ENCODE assay signal across 31 cellular contexts in the genomic region with DNA sequence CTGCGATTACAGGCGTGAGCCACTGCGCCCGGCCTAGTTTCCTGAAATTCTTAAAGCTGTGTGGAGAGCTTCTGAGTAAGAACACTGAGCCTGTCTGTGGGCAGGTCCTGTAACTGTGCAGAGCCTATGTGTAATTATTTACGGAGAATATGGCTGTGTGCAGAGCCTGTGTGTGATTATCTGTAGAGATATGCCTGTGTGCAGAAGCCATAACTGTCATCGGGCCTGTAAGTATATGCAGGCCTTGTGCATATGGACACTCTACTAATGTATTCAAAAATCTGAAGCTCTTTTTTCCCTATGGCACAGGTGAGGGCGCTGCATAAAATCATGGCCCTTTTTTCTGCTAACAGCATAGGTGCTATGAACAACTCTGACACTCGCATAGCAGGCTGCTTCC. TPM values are rescaled to one million over a fixed set of nuclear protein-coding genes. Genes with fewer than 3 reads are reported as not detected.
DNase-seq lines count a peak whose midpoint lies in the region; ATAC-seq, FAIRE-seq and TF ChIP-seq lines count a peak whose summit lies in the region.
"Had no signal": no experiment of that assay in that cellular context is flagged by ENCODE, and none has a peak within 500 bp of the region (broad histone marks: within the 10 kb centered on the region; RNA-seq: fewer than 3 reads in every experiment).

A gene with protein sequence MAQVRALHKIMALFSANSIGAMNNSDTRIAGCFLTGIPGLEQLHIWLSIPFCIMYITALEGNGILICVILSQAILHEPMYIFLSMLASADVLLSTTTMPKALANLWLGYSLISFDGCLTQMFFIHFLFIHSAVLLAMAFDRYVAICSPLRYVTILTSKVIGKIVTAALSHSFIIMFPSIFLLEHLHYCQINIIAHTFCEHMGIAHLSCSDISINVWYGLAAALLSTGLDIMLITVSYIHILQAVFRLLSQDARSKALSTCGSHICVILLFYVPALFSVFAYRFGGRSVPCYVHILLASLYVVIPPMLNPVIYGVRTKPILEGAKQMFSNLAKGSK (plus strand): TSS at position 301 of the 400 bp plus-strand sequence. CDS start 0 bp downstream, at position 301.

- no peaks in the 10 kb centered on the region for H3K36me3 ChIP-seq in K562 (ENCODE audit: control insufficient read depth, insufficient read depth, low read length)
- no peaks in the 10 kb centered on the region for H3K36me3 ChIP-seq in neuronal stem cell (replicated peaks in 1 of 2; ENCODE audit: control insufficient read depth in 2 of 2, insufficient read depth in 2 of 2, low read length in 2 of 2)
- H3K36me3 ChIP-seq: BE2C, BLaER1 had no signal

- POLR2A ChIA-PET in K562 (lab: Yijun Ruan, JAX), result interaction anchor here (1.3 to 1.5 kb wide), 2 partner anchors 20 to 75 kb away, joined by 4 read pairs; no protein-coding TSS in a partner anchor

- H3K27ac ChIP-seq in K562 (ENCODE audit: extremely low read depth, low read depth, low read length), result no peak within 1 kb of the TSS
- H3K27ac ChIP-seq in neuronal stem cell (replicated peaks; ENCODE audit: low read length), result no peak within 1 kb of the TSS
- H3K27ac ChIP-seq: BLaER1 had no signal

- H3K9me3 ChIP-seq in K562 (replicated peaks; ENCODE audit: control insufficient read depth, insufficient read depth, low read depth, low read length), result no peaks in the 10 kb centered on the region
- H3K9me3 ChIP-seq in neuronal stem cell (replicated peaks in 1 of 2; ENCODE audit: control insufficient read depth in 2 of 2, insufficient read depth in 1 of 2, low read depth in 1 of 2, low read length in 2 of 2), result no peaks in the 10 kb centered on the region
- H3K9me3 ChIP-seq: BE2C, BLaER1 had no signal

- no peak within 1 kb of the TSS for H3K9ac ChIP-seq in K562 (ENCODE audit: insufficient read depth in 1 of 2, low read depth in 2 of 2, low read length in 2 of 2)
- no peak within 1 kb of the TSS for H3K9ac ChIP-seq in neuronal stem cell (ENCODE audit: low read depth, low read length, poor library complexity)
- H3K9ac ChIP-seq: BLaER1 had no signal

- ATAC-seq in K562, result peak; percentile 59
- no peak for ATAC-seq in activated CD4-positive, CD25-positive, alpha-beta regulatory T cell treated with anti-CD3 and anti-CD28 coated beads, Interleukin-2, amount 50 U/mL, for 24 hours

- H3K27me3 ChIP-seq in K562 (ENCODE audit: control insufficient read depth in 2 of 2, insufficient read depth in 2 of 2, low read length in 2 of 2) (no peaks in the 10 kb centered on the region), neuronal stem cell (ENCODE audit: control insufficient read depth in 3 of 3, insufficient read depth in 3 of 3, low read depth in 1 of 3, low read length in 3 of 3) (peaks cover 0 to 5% (median 0%) of the 10 kb centered on the region in 3 experiments)
- H3K27me3 ChIP-seq: BE2C, BLaER1 had no signal

- no peak for FAIRE-seq in K562 (lab: Jason Lieb, UNC)
- FAIRE-seq in frontal cortex (lab: Jason Lieb, UNC), result no peak
- FAIRE-seq: A204.1, GM12891, GM19239 had no signal

- H3K9me1 ChIP-seq in K562 (ENCODE audit: control insufficient read depth, insufficient read depth, low read length), result no peaks in the 10 kb centered on the region

- no peak within 1 kb of the TSS for H2AK5ac ChIP-seq in neuronal stem cell (ENCODE audit: low read depth, low read length)

- H3K4me3 ChIP-seq in K562 (no peak within 1 kb of the TSS), neuronal stem cell (ENCODE audit: low read length in 2 of 2) (peak within 1 kb of the TSS in 1 of 2 donors; percentile 54)
- H3K4me3 ChIP-seq: BLaER1 had no signal

- H4K91ac ChIP-seq in neuronal stem cell (ENCODE audit: low read depth, low read length, poor library complexity), result no peak within 1 kb of the TSS

- no peak for TF ChIP-seq EP300 in K562 (IDR thresholded peaks at IDR 0.05; ENCODE audit: low read length)

- H2AFZ ChIP-seq in K562 (ENCODE audit: low read depth, low read length), result peak within 1 kb of the TSS; percentile 27
- no peak within 1 kb of the TSS for H2AFZ ChIP-seq in neuronal stem cell (ENCODE audit: low read length)

- peak within 1 kb of the TSS; percentile 19; the same call in 1 of the 2 replicates for H3K4me2 ChIP-seq in K562 (ENCODE audit: insufficient read depth, low read length)
- H3K4me2 ChIP-seq in neuronal stem cell (ENCODE audit: insufficient read depth, low read length, poor library complexity, severe bottlenecking), result no peak within 1 kb of the TSS
- H3K4me2 ChIP-seq: BLaER1 had no signal

- no peak within 1 kb of the TSS for H3K18ac ChIP-seq in neuronal stem cell (ENCODE audit: low read length)

- H4K20me1 ChIP-seq in K562 (replicated peaks; ENCODE audit: control insufficient read depth, insufficient read depth, low read length), result no peaks in the 10 kb centered on the region
- H4K20me1 ChIP-seq: BLaER1 had no signal

- no peak for TF ChIP-seq POLR2A in K562 (conservative IDR thresholded peaks at IDR 0.05)

- peak; percentile 64 for DNase-seq in OCI-M1 (lab: John Stamatoyannopoulos, UW)
- no peak for DNase-seq in K562 (ENCODE audit: extremely low read depth in 1 of 4, low spot score in 3 of 4)
- DNase-seq in neuronal stem cell (ENCODE audit: low spot score), result no peak
- no peak for DNase-seq in medulla oblongata (ENCODE audit: extremely low spot score)
- no peak for DNase-seq in RPMI8226
- no peak for DNase-seq in frontal cortex (ENCODE audit: low spot score in 2 of 2)
- DNase-seq: 8988T; ACHN; BE2C; C1 segment of cervical spinal cord; CD4-positive, alpha-beta memory T cell; CD4-positive, CD25-positive, alpha-beta regulatory T cell; CD8-positive, alpha-beta memory T cell; COR-L47; DMS 273 treated with DMSO at 0.1 percent for 48 hours; DMS153; DMS53; DMS79; DND-41; EL; GDM1 had no signal

- BruUV-seq in K562 (replicated peaks; lab: Mats Ljungman, UMichigan), result no TSS peak

- H4K8ac ChIP-seq in neuronal stem cell (ENCODE audit: low read depth, low read length), result no peak within 1 kb of the TSS

- no peak within 1 kb of the TSS for H2BK5ac ChIP-seq in neuronal stem cell (ENCODE audit: low read length)

- H3K23ac ChIP-seq in neuronal stem cell (ENCODE audit: low read depth, low read length, poor library complexity), result no peak within 1 kb of the TSS

- CTCF ChIA-PET in K562 (lab: Yijun Ruan, JAX; ENCODE audit: low intra/inter-chr PET ratio), result no interaction called here

- H3K4me1 ChIP-seq in K562 (replicated peaks in 1 of 2; ENCODE audit: control insufficient read depth in 2 of 2, insufficient read depth in 2 of 2, low read length in 2 of 2) (peaks cover 11 to 13% of the 10 kb centered on the region in 2 experiments; a peak in 2 of 5 replicates), neuronal stem cell (ENCODE audit: control insufficient read depth in 2 of 2, insufficient read depth in 1 of 2, low read depth in 1 of 2, low read length in 2 of 2) (no peaks in the 10 kb centered on the region)
- H3K4me1 ChIP-seq: BE2C, BLaER1 had no signal

- no peak for TF ChIP-seq RAD21 in K562 (CRISPR knock-in tag; conservative IDR thresholded peaks at IDR 0.05 in 1 of 2, IDR thresholded peaks at IDR 0.05 in 1 of 2)

- H3K79me1 ChIP-seq in neuronal stem cell (ENCODE audit: low read depth, low read length), result no peaks in the 10 kb centered on the region

- H3K4ac ChIP-seq in neuronal stem cell (ENCODE audit: low read length), result no peak within 1 kb of the TSS

- in situ Hi-C loops in K562 (cut with MboI), result no loop called here

- intact Hi-C loops in K562 (cut with micrococcal nuclease), result no loop called here

- no peak for TF ChIP-seq CTCF in K562 (IDR thresholded peaks at IDR 0.05 in 2 of 3, conservative IDR thresholded peaks at IDR 0.05 in 1 of 3; ENCODE audit: insufficient read depth in 2 of 3, low read depth in 1 of 3, low read length in 3 of 3)

- 50% methylated on average over 8 of the region's 8 CpGs for WGBS in K562 (ENCODE audit: insufficient coverage, low coverage, missing lambda C conversion rate)
- no CpG with 5 or more reads among the region's 8 CpGs for WGBS in neuronal stem cell (ENCODE audit: extremely low coverage in 2 of 2, insufficient read length in 2 of 2, insufficient replicate concordance in 1 of 2), 2 donors

- H2BK15ac ChIP-seq in neuronal stem cell (ENCODE audit: low read length), result no peak within 1 kb of the TSS

- H3K79me2 ChIP-seq in K562 (ENCODE audit: control insufficient read depth, insufficient read depth, low read length), result no peaks in the 10 kb centered on the region

- H2BK120ac ChIP-seq in neuronal stem cell (ENCODE audit: low read depth, low read length), result no peak within 1 kb of the TSS

- peak within 1 kb of the TSS; percentile 10 for H3K14ac ChIP-seq in neuronal stem cell (ENCODE audit: low read length)

- H2BK12ac ChIP-seq in neuronal stem cell (ENCODE audit: low read length), result no peak within 1 kb of the TSS

TF ChIP-seq in K562, 482 proteins besides CTCF, POLR2A, EP300 and RAD21:
- TF ChIP-seq ZFX (CRISPR knock-in tag; IDR thresholded peaks at IDR 0.05) (0 out of 2 replicates have a peak, but pooled peaks have one; percentile 3), ATF1 (CRISPR knock-in tag; IDR thresholded peaks at IDR 0.05) (no peak), ATF1 (tag; IDR thresholded peaks at IDR 0.05) (no peak), NONO (IDR thresholded peaks at IDR 0.05; ENCODE audit: low read depth in 2 of 2, low read length in 1 of 2) (no peak), GABPA (tag; conservative IDR thresholded peaks at IDR 0.05; ENCODE audit: low read depth) (no peak), KDM1A (IDR thresholded peaks at IDR 0.05) (0 out of 4 replicates have a peak, but pooled peaks of 1 of the 2 experiments have one; percentile 7), STAT5A (IDR thresholded peaks at IDR 0.05; ENCODE audit: borderline replicate concordance, low read length) (no peak), ZNF174 (CRISPR knock-in tag; IDR thresholded peaks at IDR 0.05) (no peak)

RNA-seq across cellular contexts. Expression of the gene that starts here (rescaled TPM):
- not detected in 2 replicates for total RNA-seq in K562 (2011; cell fraction: chromatin; rRNA removed; ENCODE audit: low replicate concordance)
- total RNA-seq in K562 (2011; cell fraction: nucleolus; rRNA removed), result not detected in 2 replicates
- total RNA-seq in K562 (2011; cell fraction: nucleoplasm; rRNA removed), result not detected in 2 replicates
- total RNA-seq in K562 (2014; rRNA removed) (not detected in 2 replicates), K562 (2014; rRNA removed; fragmentation: Illumina TruSeq; extraction: Trizol) (not detected in 2 replicates), K562 (2015; rRNA removed; fragmentation: Illumina TruSeq; extraction: Trizol) (not detected in 2 replicates), K562 (2021) (not detected in 2 replicates), frontal cortex (not detected)
- polyA plus RNA-seq in K562 (2011; rRNA removed) (not detected in 2 replicates), K562 (2014; fragmentation: Illumina TruSeq; extraction: Trizol) (not detected in 2 replicates), K562 (2014; fragmentation: Nextera tagmentation; extraction: Ambion mirVana) (not detected), K562 (2014; rRNA removed) (not detected in 2 replicates)
- polyA plus RNA-seq in K562 (2011; cell fraction: cytosol; rRNA removed), result not detected in 2 replicates
- not detected in 2 replicates for polyA plus RNA-seq in K562 (2011; cell fraction: nucleus; rRNA removed)
- not detected in 2 replicates for polyA plus RNA-seq in K562 (2012)
- polyA minus RNA-seq in K562 (2011; rRNA and poly(A)+ RNA removed), result not detected in 2 replicates
- polyA minus RNA-seq in K562 (2011; cell fraction: cytosol; rRNA and poly(A)+ RNA removed), result not detected in 2 replicates
- polyA minus RNA-seq in K562 (2011; cell fraction: nucleus; rRNA and poly(A)+ RNA removed), result not detected in 2 replicates
- not detected for polyA plus RNA-seq in neuronal stem cell (2013, experiment 1 of 2)
- polyA plus RNA-seq in neuronal stem cell (2013, experiment 2 of 2), result not detected
- total RNA-seq: A673; CD4-positive, alpha-beta memory T cell; CD4-positive, CD25-positive, alpha-beta regulatory T cell; CD8-positive, alpha-beta memory T cell; Daoy; G401 had no signal
- polyA plus RNA-seq: AG04450; CD14-positive monocyte; CD4-positive, alpha-beta memory T cell; CD4-positive, CD25-positive, alpha-beta regulatory T cell; CD8-positive, alpha-beta memory T cell had no signal

Comparison
In these comparisons a context has a peak if more than half of its experiments do, and no peak if none do; other contexts are left out.
1. Peak in ATAC-seq and H3K4me2 ChIP-seq in K562; RNA of the gene not detected or under 1 TPM.